In genomic region chr11:1654388-1655167, GRCh38 we compare ENCODE assay signal across 1 cellular context.
A peak's percentile ranks its signal among the peaks of the same experiment; 100 is the strongest.
TF ChIP-seq lines count a peak whose summit lies in the region.

No MANE protein-coding gene starts in this region.

TF ChIP-seq in HepG2, 621 proteins besides CTCF, POLR2A, EP300 and RAD21 (continued from another document and continues in another):
- TF ChIP-seq, protein P1, sequence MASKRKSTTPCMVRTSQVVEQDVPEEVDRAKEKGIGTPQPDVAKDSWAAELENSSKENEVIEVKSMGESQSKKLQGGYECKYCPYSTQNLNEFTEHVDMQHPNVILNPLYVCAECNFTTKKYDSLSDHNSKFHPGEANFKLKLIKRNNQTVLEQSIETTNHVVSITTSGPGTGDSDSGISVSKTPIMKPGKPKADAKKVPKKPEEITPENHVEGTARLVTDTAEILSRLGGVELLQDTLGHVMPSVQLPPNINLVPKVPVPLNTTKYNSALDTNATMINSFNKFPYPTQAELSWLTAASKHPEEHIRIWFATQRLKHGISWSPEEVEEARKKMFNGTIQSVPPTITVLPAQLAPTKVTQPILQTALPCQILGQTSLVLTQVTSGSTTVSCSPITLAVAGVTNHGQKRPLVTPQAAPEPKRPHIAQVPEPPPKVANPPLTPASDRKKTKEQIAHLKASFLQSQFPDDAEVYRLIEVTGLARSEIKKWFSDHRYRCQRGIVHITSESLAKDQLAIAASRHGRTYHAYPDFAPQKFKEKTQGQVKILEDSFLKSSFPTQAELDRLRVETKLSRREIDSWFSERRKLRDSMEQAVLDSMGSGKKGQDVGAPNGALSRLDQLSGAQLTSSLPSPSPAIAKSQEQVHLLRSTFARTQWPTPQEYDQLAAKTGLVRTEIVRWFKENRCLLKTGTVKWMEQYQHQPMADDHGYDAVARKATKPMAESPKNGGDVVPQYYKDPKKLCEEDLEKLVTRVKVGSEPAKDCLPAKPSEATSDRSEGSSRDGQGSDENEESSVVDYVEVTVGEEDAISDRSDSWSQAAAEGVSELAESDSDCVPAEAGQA (IDR thresholded peaks at IDR 0.05; ENCODE audit: low read depth) = no peak
- TF ChIP-seq, protein P1 (CRISPR knock-in tag; IDR thresholded peaks at IDR 0.05; ENCODE audit: borderline replicate concordance) = no peak
- TF ChIP-seq ZSCAN12 (CRISPR knock-in tag; IDR thresholded peaks at IDR 0.05) = no peak
- no peak for TF ChIP-seq CBX2 (IDR thresholded peaks at IDR 0.05; ENCODE audit: low read depth, low read length)
- no peak for TF ChIP-seq CBX2 (CRISPR knock-in tag; IDR thresholded peaks at IDR 0.05; ENCODE audit: low read depth)
- no peak for TF ChIP-seq TP53 (CRISPR knock-in tag; conservative IDR thresholded peaks at IDR 0.05)
- TF ChIP-seq, protein P2, sequence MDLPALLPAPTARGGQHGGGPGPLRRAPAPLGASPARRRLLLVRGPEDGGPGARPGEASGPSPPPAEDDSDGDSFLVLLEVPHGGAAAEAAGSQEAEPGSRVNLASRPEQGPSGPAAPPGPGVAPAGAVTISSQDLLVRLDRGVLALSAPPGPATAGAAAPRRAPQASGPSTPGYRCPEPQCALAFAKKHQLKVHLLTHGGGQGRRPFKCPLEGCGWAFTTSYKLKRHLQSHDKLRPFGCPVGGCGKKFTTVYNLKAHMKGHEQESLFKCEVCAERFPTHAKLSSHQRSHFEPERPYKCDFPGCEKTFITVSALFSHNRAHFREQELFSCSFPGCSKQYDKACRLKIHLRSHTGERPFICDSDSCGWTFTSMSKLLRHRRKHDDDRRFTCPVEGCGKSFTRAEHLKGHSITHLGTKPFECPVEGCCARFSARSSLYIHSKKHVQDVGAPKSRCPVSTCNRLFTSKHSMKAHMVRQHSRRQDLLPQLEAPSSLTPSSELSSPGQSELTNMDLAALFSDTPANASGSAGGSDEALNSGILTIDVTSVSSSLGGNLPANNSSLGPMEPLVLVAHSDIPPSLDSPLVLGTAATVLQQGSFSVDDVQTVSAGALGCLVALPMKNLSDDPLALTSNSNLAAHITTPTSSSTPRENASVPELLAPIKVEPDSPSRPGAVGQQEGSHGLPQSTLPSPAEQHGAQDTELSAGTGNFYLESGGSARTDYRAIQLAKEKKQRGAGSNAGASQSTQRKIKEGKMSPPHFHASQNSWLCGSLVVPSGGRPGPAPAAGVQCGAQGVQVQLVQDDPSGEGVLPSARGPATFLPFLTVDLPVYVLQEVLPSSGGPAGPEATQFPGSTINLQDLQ (CRISPR knock-in tag; IDR thresholded peaks at IDR 0.05) = no peak
- TF ChIP-seq ZNF660 (CRISPR knock-in tag; IDR thresholded peaks at IDR 0.05; ENCODE audit: borderline replicate concordance, low read depth) = no peak
- no peak for TF ChIP-seq ZNF790 (CRISPR knock-in tag; IDR thresholded peaks at IDR 0.05; ENCODE audit: borderline replicate concordance)
- TF ChIP-seq JUNB (CRISPR knock-in tag; IDR thresholded peaks at IDR 0.05; ENCODE audit: borderline replicate concordance) = no peak
- TF ChIP-seq ZFP82 (CRISPR knock-in tag; IDR thresholded peaks at IDR 0.05; ENCODE audit: borderline replicate concordance) = no peak
- no peak for TF ChIP-seq ZNF407 (CRISPR knock-in tag; IDR thresholded peaks at IDR 0.05; ENCODE audit: not compliant biosample characterization)
- no peak for TF ChIP-seq CREB1 (IDR thresholded peaks at IDR 0.05)
- TF ChIP-seq CREB1 (CRISPR knock-in tag; IDR thresholded peaks at IDR 0.05) = no peak
- TF ChIP-seq TCF12 (IDR thresholded peaks at IDR 0.05) = no peak
- no peak for TF ChIP-seq TCF12 (CRISPR knock-in tag; IDR thresholded peaks at IDR 0.05)
- TF ChIP-seq ARID4A (CRISPR knock-in tag; IDR thresholded peaks at IDR 0.05; ENCODE audit: borderline replicate concordance) = no peak; the same call in 1 of the 2 replicates
- TF ChIP-seq PHF8 (CRISPR knock-in tag; IDR thresholded peaks at IDR 0.05) = no peak; the same call in 1 of the 2 replicates
- no peak for TF ChIP-seq PRMT3 (CRISPR knock-in tag; IDR thresholded peaks at IDR 0.05; ENCODE audit: borderline replicate concordance, low read depth)
- TF ChIP-seq IKZF4 (CRISPR knock-in tag; IDR thresholded peaks at IDR 0.05; ENCODE audit: borderline replicate concordance, low read depth, not compliant biosample characterization) = peak; percentile 20
- TF ChIP-seq, protein P3, sequence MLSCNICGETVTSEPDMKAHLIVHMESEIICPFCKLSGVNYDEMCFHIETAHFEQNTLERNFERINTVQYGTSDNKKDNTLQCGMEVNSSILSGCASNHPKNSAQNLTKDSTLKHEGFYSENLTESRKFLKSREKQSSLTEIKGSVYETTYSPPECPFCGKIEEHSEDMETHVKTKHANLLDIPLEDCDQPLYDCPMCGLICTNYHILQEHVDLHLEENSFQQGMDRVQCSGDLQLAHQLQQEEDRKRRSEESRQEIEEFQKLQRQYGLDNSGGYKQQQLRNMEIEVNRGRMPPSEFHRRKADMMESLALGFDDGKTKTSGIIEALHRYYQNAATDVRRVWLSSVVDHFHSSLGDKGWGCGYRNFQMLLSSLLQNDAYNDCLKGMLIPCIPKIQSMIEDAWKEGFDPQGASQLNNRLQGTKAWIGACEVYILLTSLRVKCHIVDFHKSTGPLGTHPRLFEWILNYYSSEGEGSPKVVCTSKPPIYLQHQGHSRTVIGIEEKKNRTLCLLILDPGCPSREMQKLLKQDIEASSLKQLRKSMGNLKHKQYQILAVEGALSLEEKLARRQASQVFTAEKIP (CRISPR knock-in tag; IDR thresholded peaks at IDR 0.05; ENCODE audit: borderline replicate concordance) = no peak
- no peak; the same call in 1 of the 2 replicates for TF ChIP-seq ZBTB20 (CRISPR knock-in tag; IDR thresholded peaks at IDR 0.05; ENCODE audit: borderline replicate concordance, low read depth)
- no peak for TF ChIP-seq ZNF816 (CRISPR knock-in tag; IDR thresholded peaks at IDR 0.05; ENCODE audit: borderline replicate concordance)
- no peak for TF ChIP-seq SUZ12 (IDR thresholded peaks at IDR 0.05; ENCODE audit: low read depth, low read length)
- no peak for TF ChIP-seq JARID2 (CRISPR knock-in tag; IDR thresholded peaks at IDR 0.05; ENCODE audit: insufficient replicate concordance)
- TF ChIP-seq HINFP (CRISPR knock-in tag; IDR thresholded peaks at IDR 0.05; ENCODE audit: low read depth) = 0 out of 2 replicates have a peak, but pooled peaks have one; percentile 48
- no peak for TF ChIP-seq ZNF337 (CRISPR knock-in tag; IDR thresholded peaks at IDR 0.05; ENCODE audit: borderline replicate concordance, low read depth)
- TF ChIP-seq ZNF782 (CRISPR knock-in tag; IDR thresholded peaks at IDR 0.05; ENCODE audit: borderline replicate concordance) = no peak
- TF ChIP-seq GPN1 (CRISPR knock-in tag; IDR thresholded peaks at IDR 0.05; ENCODE audit: borderline replicate concordance) = no peak
- no peak for TF ChIP-seq POGZ (CRISPR knock-in tag; IDR thresholded peaks at IDR 0.05)
- TF ChIP-seq HES4 (CRISPR knock-in tag; IDR thresholded peaks at IDR 0.05; ENCODE audit: borderline replicate concordance) = no peak
- no peak for TF ChIP-seq EHMT2 (IDR thresholded peaks at IDR 0.05; ENCODE audit: borderline replicate concordance, low read depth, low read length)
- no peak for TF ChIP-seq ESRRA (CRISPR knock-in tag; IDR thresholded peaks at IDR 0.05; ENCODE audit: low read depth)
